In the genomic region with DNA sequence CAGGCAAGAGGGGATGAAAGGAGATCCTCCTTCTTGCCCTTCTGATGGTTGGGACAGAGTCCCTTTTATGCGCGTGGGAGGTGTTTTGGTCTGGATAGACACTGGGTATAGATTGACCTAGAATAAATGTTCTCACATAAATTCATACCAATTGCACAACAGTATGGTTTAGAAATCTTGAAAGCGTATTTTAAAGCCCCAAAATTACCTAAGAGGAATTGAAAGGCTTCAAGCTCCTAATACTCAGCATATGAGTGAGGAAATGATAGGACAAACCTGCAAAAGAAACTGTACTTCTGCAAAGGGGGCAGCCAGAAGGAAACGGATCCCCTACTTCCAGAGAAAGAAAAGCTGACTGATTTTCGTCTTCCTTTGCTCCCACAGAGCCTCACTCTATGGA, we compare ENCODE assay signal across 1 cellular context.
TF ChIP-seq lines count a peak whose summit lies in the region.

No MANE protein-coding gene starts in this region.

TF ChIP-seq in IMR-90, 13 proteins besides CTCF, POLR2A, EP300 and RAD21:
- TF ChIP-seq CEBPB (IDR thresholded peaks at IDR 0.05; ENCODE audit: low read depth, low read length) (peak; percentile 46; the same call in 1 of the 2 replicates), ELK1 (IDR thresholded peaks at IDR 0.05; ENCODE audit: borderline replicate concordance, low read depth, low read length) (no peak), CHD1 (IDR thresholded peaks at IDR 0.05; ENCODE audit: low read depth, low read length) (no peak), MAZ (IDR thresholded peaks at IDR 0.05; ENCODE audit: borderline replicate concordance, low read depth, low read length) (no peak), RFX5 (IDR thresholded peaks at IDR 0.05; ENCODE audit: low read depth, low read length) (no peak), FOS (IDR thresholded peaks at IDR 0.05; ENCODE audit: low read depth, low read length) (no peak), USF2 (IDR thresholded peaks at IDR 0.05; ENCODE audit: low read depth, low read length) (no peak)
